In the genomic region with DNA sequence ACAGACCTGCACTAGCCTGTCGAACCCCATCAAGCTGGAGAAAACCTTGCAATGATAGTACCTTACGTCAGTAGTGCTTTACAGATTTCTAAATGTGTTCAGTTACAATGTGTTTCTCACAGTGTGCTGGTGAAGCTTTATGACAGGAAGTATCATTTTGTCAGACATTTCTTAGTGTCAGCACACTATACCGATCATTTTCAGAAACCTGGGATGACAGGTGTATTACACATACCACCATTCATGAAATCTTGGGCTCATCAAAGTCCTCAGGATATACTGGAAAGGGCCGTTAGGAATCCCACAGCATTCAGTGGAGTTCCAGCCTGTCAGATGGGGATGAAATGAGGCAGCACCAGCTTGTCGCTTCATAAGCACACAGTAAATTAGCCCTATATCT, we compare ENCODE assay signal across 1 cellular context.
TF ChIP-seq lines count a peak whose summit lies in the region.

No MANE protein-coding gene starts in this region.

TF ChIP-seq in HepG2, 621 proteins besides CTCF, POLR2A, EP300 and RAD21:
- TF ChIP-seq AGO2 (optimal IDR thresholded peaks at IDR 0.05; ENCODE audit: low read depth, low read length) (peak; percentile 56), ZNF629 (CRISPR knock-in tag; conservative IDR thresholded peaks at IDR 0.05) (no peak), POLR2AphosphoS5 (IDR thresholded peaks at IDR 0.05; ENCODE audit: low read depth, low read length) (peak; percentile 6; the same call in 1 of the 2 replicates)
